In the genomic region with DNA sequence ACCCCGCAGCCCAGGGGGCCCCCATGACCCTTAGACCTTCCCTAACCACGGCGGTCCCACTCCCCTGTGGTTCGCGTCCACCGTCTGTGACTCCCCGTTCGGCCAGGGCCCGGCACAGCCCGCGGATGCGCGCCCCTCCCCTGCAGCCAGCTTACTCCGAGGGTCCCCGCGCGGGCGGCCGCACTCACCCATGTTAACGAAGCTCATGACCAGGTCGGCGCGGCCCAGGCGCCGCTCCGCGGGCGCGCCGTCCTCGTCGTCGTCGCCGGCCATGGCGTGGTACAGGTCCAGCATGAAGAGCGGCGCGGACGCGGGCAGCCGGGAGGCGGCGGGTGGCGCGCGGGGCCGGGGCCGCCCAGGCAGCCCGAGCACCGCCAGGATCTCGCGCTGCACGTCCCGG, we compare ENCODE assay signal across 10 cellular contexts. TPM values are rescaled to one million over a fixed set of nuclear protein-coding genes. Genes with fewer than 3 reads are reported as not detected.
DNase-seq lines count a peak whose midpoint lies in the region; ATAC-seq and TF ChIP-seq lines count a peak whose summit lies in the region.
"Not testable (repeated sequence)": the region's sequence is repeated elsewhere in the genome, so short reads cannot be mapped to it uniquely, and the experiment has no call there.
"Had no signal": no experiment of that assay in that cellular context is flagged by ENCODE, and none has a peak within 500 bp of the region (broad histone marks: within the 10 kb centered on the region; RNA-seq: fewer than 3 reads in every experiment).

No MANE protein-coding gene starts in this region.

- H3K9me3 Mint-ChIP-seq in activated naive CD4-positive, alpha-beta T cell treated with anti-CD3 and anti-CD28 coated beads for 36 hours; stimulated activated effector memory CD8-positive, alpha-beta T cell treated with anti-CD3 and anti-CD28 coated beads, Interleukin-12 subunit alpha, Interleukin-12 subunit beta, amount 100 ng/mL, for 72 hours: not testable (repeated sequence)

- not testable (repeated sequence) for H3K36me3 Mint-ChIP-seq in T-helper 17 cell (ENCODE audit: low read depth); activated naive CD4-positive, alpha-beta T cell treated with anti-CD3 and anti-CD28 coated beads for 36 hours (ENCODE audit: low read depth); stimulated activated effector memory CD8-positive, alpha-beta T cell treated with anti-CD3 and anti-CD28 coated beads, Interleukin-12 subunit alpha, Interleukin-12 subunit beta, amount 100 ng/mL, for 72 hours

- 14% methylated on average over 20 of the region's 55 CpGs for WGBS in esophagus muscularis mucosa

- peaks cover 35% of the 10 kb centered on the region for H3K27me3 Mint-ChIP-seq in T-helper 17 cell
- peaks cover 28% of the 10 kb centered on the region for H3K27me3 Mint-ChIP-seq in activated naive CD4-positive, alpha-beta T cell treated with anti-CD3 and anti-CD28 coated beads for 36 hours (ENCODE audit: low read depth)

- DNase-seq in NCI-H1417 (lab: John Stamatoyannopoulos, UW) (peak in 2 of 3 experiments; percentile 22 to 39), mucosa of descending colon (peak in 2 of 3 donors; percentile 17 to 41)
- DNase-seq in T-helper 17 cell; activated naive CD4-positive, alpha-beta T cell treated with anti-CD3 and anti-CD28 coated beads for 36 hours; esophagus muscularis mucosa (ENCODE audit: extremely low spot score); stimulated activated effector memory CD8-positive, alpha-beta T cell treated with anti-CD3 and anti-CD28 coated beads, Interleukin-12 subunit alpha, Interleukin-12 subunit beta, amount 100 ng/mL, for 72 hours (ENCODE audit: low spot score in 2 of 2): not testable (repeated sequence)

- H3K4me2 ChIP-seq in BLaER1 treated with 17β-estradiol and CSF1 and Interleukin-3, amounts not matched to agents 10 nM and 100 nM = peak overlapping the region in 8 of 11 experiments; percentile 54 to 86 (median 74); a peak in 12 of 22 replicates

- H3K9me3 ChIP-seq in BLaER1 treated with 17β-estradiol and CSF1 and Interleukin-3, amounts not matched to agents 10 nM and 100 nM (replicated peaks in 1 of 11); T-helper 17 cell (ENCODE audit: control insufficient read depth, low read length, poor library complexity, severe bottlenecking); esophagus muscularis mucosa; mucosa of descending colon: not testable (repeated sequence)

- TF ChIP-seq EP300 in esophagus muscularis mucosa (IDR thresholded peaks at IDR 0.05) = not testable (repeated sequence)

- TF ChIP-seq CTCF in esophagus muscularis mucosa (IDR thresholded peaks at IDR 0.05); mucosa of descending colon (IDR thresholded peaks at IDR 0.05): not testable (repeated sequence)

- H4K20me1 ChIP-seq in BLaER1 treated with 17β-estradiol and CSF1 and Interleukin-3, amounts not matched to agents 10 nM and 100 nM = not testable (repeated sequence)

- ATAC-seq in GM21825 (IDR thresholded peaks at IDR 0.05; ENCODE audit: unreplicated experiment) = peak; percentile 6
- ATAC-seq in T-helper 17 cell; stimulated activated effector memory CD8-positive, alpha-beta T cell treated with anti-CD3 and anti-CD28 coated beads, Interleukin-12 subunit alpha, Interleukin-12 subunit beta, amount 100 ng/mL, for 72 hours: not testable (repeated sequence)
- peak; percentile 2 for ATAC-seq in mucosa of descending colon

- not testable (repeated sequence) for H3K4me1 Mint-ChIP-seq in T-helper 17 cell; activated naive CD4-positive, alpha-beta T cell treated with anti-CD3 and anti-CD28 coated beads for 36 hours (ENCODE audit: low read depth); stimulated activated effector memory CD8-positive, alpha-beta T cell treated with anti-CD3 and anti-CD28 coated beads, Interleukin-12 subunit alpha, Interleukin-12 subunit beta, amount 100 ng/mL, for 72 hours

- H3K4me1 ChIP-seq in BLaER1 treated with 17β-estradiol and CSF1 and Interleukin-3, amounts not matched to agents 10 nM and 100 nM = peaks cover 15 to 50% (median 44%) of the 10 kb centered on the region in 10 experiments; a peak in 19 of 20 replicates
- peaks cover 0 to 24% (median 15%) of the 10 kb centered on the region in 4 donors for H3K4me1 ChIP-seq in esophagus muscularis mucosa
- H3K4me1 ChIP-seq in mucosa of descending colon (ENCODE audit: low read depth) = not testable (repeated sequence)

- intact Hi-C loops in activated naive CD4-positive, alpha-beta T cell treated with anti-CD3 and anti-CD28 coated beads for 36 hours (cut with micrococcal nuclease); esophagus muscularis mucosa (cut with DNase I); mucosa of descending colon (cut with DNase I, micrococcal nuclease): not testable (repeated sequence)

- peak overlapping the region; percentile 70 for H3K4me3 Mint-ChIP-seq in T-helper 17 cell
- peak overlapping the region; percentile 24 for H3K4me3 Mint-ChIP-seq in activated naive CD4-positive, alpha-beta T cell treated with anti-CD3 and anti-CD28 coated beads for 36 hours
- H3K4me3 Mint-ChIP-seq in stimulated activated effector memory CD8-positive, alpha-beta T cell treated with anti-CD3 and anti-CD28 coated beads, Interleukin-12 subunit alpha, Interleukin-12 subunit beta, amount 100 ng/mL, for 72 hours = peak overlapping the region; percentile 37

- H3K9ac ChIP-seq in BLaER1 treated with 17β-estradiol and CSF1 and Interleukin-3, amounts not matched to agents 10 nM and 100 nM = not testable (repeated sequence)

- CTCF ChIA-PET in activated naive CD4-positive, alpha-beta T cell treated with anti-CD3 and anti-CD28 coated beads for 36 hours (lab: Charles Lee) = not testable (repeated sequence)

- H3K4me3 ChIP-seq in BLaER1 treated with 17β-estradiol and CSF1 and Interleukin-3, amounts not matched to agents 10 nM and 100 nM = 0 out of 20 replicates have a peak overlapping the region, but pooled peaks of 2 of the 10 experiments have one; percentile 24 to 34
- peak overlapping the region; percentile 56 to 71 (median 58) for H3K4me3 ChIP-seq in esophagus muscularis mucosa
- H3K4me3 ChIP-seq in mucosa of descending colon = not testable (repeated sequence)

- H3K27me3 ChIP-seq in BLaER1 treated with 17β-estradiol and CSF1 and Interleukin-3, amounts not matched to agents 10 nM and 100 nM = peaks cover 10 to 22% (median 16%) of the 10 kb centered on the region in 11 experiments
- H3K27me3 ChIP-seq in esophagus muscularis mucosa = peaks cover 0 to 51% (median 15%) of the 10 kb centered on the region in 4 donors

- H3K36me3 ChIP-seq in BLaER1 treated with 17β-estradiol and CSF1 and Interleukin-3, amounts not matched to agents 10 nM and 100 nM; esophagus muscularis mucosa; mucosa of descending colon (ENCODE audit: low read depth): not testable (repeated sequence)

- H3K27ac ChIP-seq in BLaER1 treated with 17β-estradiol and CSF1 and Interleukin-3, amounts not matched to agents 10 nM and 100 nM = peak overlapping the region in 1 of 11 experiments; percentile 70; a peak in 1 of 22 replicates
- not testable (repeated sequence) for H3K27ac ChIP-seq in esophagus muscularis mucosa (replicated peaks in 1 of 4)

- H3K27ac Mint-ChIP-seq in T-helper 17 cell; activated naive CD4-positive, alpha-beta T cell treated with anti-CD3 and anti-CD28 coated beads for 36 hours; stimulated activated effector memory CD8-positive, alpha-beta T cell treated with anti-CD3 and anti-CD28 coated beads, Interleukin-12 subunit alpha, Interleukin-12 subunit beta, amount 100 ng/mL, for 72 hours: not testable (repeated sequence)

- TF ChIP-seq POLR2A in esophagus muscularis mucosa (IDR thresholded peaks at IDR 0.05; ENCODE audit: low read depth) = not testable (repeated sequence)

RNA-seq across cellular contexts. Expression of gene BMP8B, which starts 0.7 kb away (rescaled TPM):
- total RNA-seq in T-helper 17 cell (1 to 10 TPM in 1 of 2 donors, not detected in 1; 1.3 TPM), esophagus muscularis mucosa (1 to 10 TPM in 3 of 4 donors, under 1 TPM in 1; 0.83 to 4.6 (median 2.3) TPM), mucosa of descending colon (10 to 100 TPM; 11.0 to 19.9 (median 18.7) TPM)
- under 1 TPM; 0.12 to 0.14 TPM for total RNA-seq in activated naive CD4-positive, alpha-beta T cell treated with anti-CD3 and anti-CD28 coated beads for 36 hours
- total RNA-seq: cardiac muscle cell had no signal

RNA-seq across cellular contexts. Expression of gene OXCT2, which starts 16.8 kb away (rescaled TPM):
- total RNA-seq in T-helper 17 cell (under 1 TPM in 1 of 2 donors, not detected in 1; 0.70 TPM), esophagus muscularis mucosa (1 to 10 TPM in 1 of 4 donors, under 1 TPM in 3; 0.65 to 1.4 (median 0.83) TPM), mucosa of descending colon (1 to 10 TPM; 1.9 to 3.3 (median 2.2) TPM)
- total RNA-seq in activated naive CD4-positive, alpha-beta T cell treated with anti-CD3 and anti-CD28 coated beads for 36 hours = under 1 TPM; 0.52 to 0.67 TPM
- total RNA-seq: MCF 10A had no signal

RNA-seq across cellular contexts. Expression of gene PPIE, which starts 49.3 kb away (rescaled TPM):
- 10 to 100 TPM; 44.8 to 57.5 TPM for total RNA-seq in T-helper 17 cell
- total RNA-seq in activated naive CD4-positive, alpha-beta T cell treated with anti-CD3 and anti-CD28 coated beads for 36 hours = 10 to 100 TPM; 73.8 to 75.6 TPM
- 10 to 100 TPM; 30.3 to 42.0 (median 37.9) TPM for total RNA-seq in esophagus muscularis mucosa
- total RNA-seq in mucosa of descending colon = 10 to 100 TPM; 30.9 to 46.8 (median 41.8) TPM
